ENCODE assay signal across 14 cellular contexts in genomic region chr11:115965754-115966504, GRCh38.
DNase-seq lines count a peak whose midpoint lies in the region; ATAC-seq, FAIRE-seq and TF ChIP-seq lines count a peak whose summit lies in the region.
"Had no signal": no experiment of that assay in that cellular context is flagged by ENCODE, and none has a peak within 500 bp of the region (broad histone marks: within the 10 kb centered on the region; RNA-seq: fewer than 3 reads in every experiment).

No MANE protein-coding gene starts in this region.

- DNase-seq in ACHN, result peak; percentile 30
- no peak for DNase-seq in GM12892 (ENCODE audit: insufficient read length)
- peak; percentile 57 for DNase-seq in SHP77 treated with DMSO at 0.1 percent for 48 hours (lab: John Stamatoyannopoulos, UW)
- peak; percentile 65 for DNase-seq in lower lobe of right lung
- DNase-seq in SIG-M5 treated with dmso at 0.1 percent for 504 hours (lab: John Stamatoyannopoulos, UW; ENCODE audit: unreplicated experiment), result no peak
- no peak for DNase-seq in mesothelial cell of epicardium (ENCODE audit: low spot score in 2 of 2, unreplicated experiment in 2 of 2)
- no peak for DNase-seq in G401 (ENCODE audit: low spot score)
- no peak for DNase-seq in activated effector memory CD4-positive, alpha-beta T cell treated with Interleukin-2 at 50 U/mL for 16 hours
- DNase-seq: activated CD4-positive, alpha-beta T cell treated with anti-CD3 and anti-CD28 coated beads for 48 hours; activated T-cell treated with anti-CD3 and anti-CD28 coated beads, Interleukin-2, amount 50 U/mL, for 72 hours; MV-4-11; natural killer cell; stimulated activated naive CD8-positive, alpha-beta T cell treated with anti-CD3 and anti-CD28 coated beads, Interleukin-15, amount 100 ng/mL, for 72 hours had no signal

- peaks cover 3% of the 10 kb centered on the region for H3K27me3 ChIP-seq in lower lobe of right lung (ENCODE audit: low read depth)

- H3K4me1 Mint-ChIP-seq in mesothelial cell of epicardium, result peaks cover 10% of the 10 kb centered on the region
- H3K4me1 Mint-ChIP-seq: natural killer cell; stimulated activated naive CD8-positive, alpha-beta T cell treated with anti-CD3 and anti-CD28 coated beads, Interleukin-15, amount 100 ng/mL, for 72 hours had no signal

- no peak overlapping the region for H3K27ac Mint-ChIP-seq in mesothelial cell of epicardium
- H3K27ac Mint-ChIP-seq: activated T-cell treated with anti-CD3 and anti-CD28 coated beads, Interleukin-2, amount 50 U/mL, for 72 hours; natural killer cell; stimulated activated naive CD8-positive, alpha-beta T cell treated with anti-CD3 and anti-CD28 coated beads, Interleukin-15, amount 100 ng/mL, for 72 hours had no signal

- peaks cover 4% of the 10 kb centered on the region for H3K36me3 Mint-ChIP-seq in mesothelial cell of epicardium
- H3K36me3 Mint-ChIP-seq: natural killer cell had no signal

- no peaks in the 10 kb centered on the region for H3K9me3 ChIP-seq in lower lobe of right lung

- H3K4me3 Mint-ChIP-seq in mesothelial cell of epicardium, result no peak overlapping the region
- H3K4me3 Mint-ChIP-seq: activated T-cell treated with anti-CD3 and anti-CD28 coated beads, Interleukin-2, amount 50 U/mL, for 72 hours; natural killer cell; stimulated activated naive CD8-positive, alpha-beta T cell treated with anti-CD3 and anti-CD28 coated beads, Interleukin-15, amount 100 ng/mL, for 72 hours had no signal

- H3K9me3 Mint-ChIP-seq in mesothelial cell of epicardium, result peaks cover 20% of the 10 kb centered on the region

- intact Hi-C loops in lower lobe of right lung (cut with DNase I), result no loop called here

- no peaks in the 10 kb centered on the region for H3K4me1 ChIP-seq in lower lobe of right lung

- no peak overlapping the region for H3K27ac ChIP-seq in lower lobe of right lung

- no peaks in the 10 kb centered on the region for H3K36me3 ChIP-seq in lower lobe of right lung

- peak; percentile 67 to 88 for ATAC-seq in lower lobe of right lung
- ATAC-seq: activated T-cell treated with anti-CD3 and anti-CD28 coated beads, Interleukin-2, amount 50 U/mL, for 72 hours; natural killer cell; stimulated activated naive CD8-positive, alpha-beta T cell treated with anti-CD3 and anti-CD28 coated beads, Interleukin-15, amount 100 ng/mL, for 72 hours had no signal

- peaks cover 12% of the 10 kb centered on the region for H3K27me3 Mint-ChIP-seq in mesothelial cell of epicardium (ENCODE audit: low read depth)
- H3K27me3 Mint-ChIP-seq: stimulated activated naive CD8-positive, alpha-beta T cell treated with anti-CD3 and anti-CD28 coated beads, Interleukin-15, amount 100 ng/mL, for 72 hours had no signal

- TF ChIP-seq POLR2A in GM12892 (IDR thresholded peaks at IDR 0.05; ENCODE audit: low read depth, low read length), result no peak

- no peak overlapping the region for H3K4me3 ChIP-seq in lower lobe of right lung

- FAIRE-seq in GM12892 (lab: Jason Lieb, UNC), result peak; percentile 73
- FAIRE-seq: H1 had no signal

- TF ChIP-seq CTCF in lower lobe of right lung (IDR thresholded peaks at IDR 0.05) (no peak), mesothelial cell of epicardium (IDR thresholded peaks at IDR 0.05; ENCODE audit: unreplicated experiment) (no peak)

- in situ Hi-C loops in ACHN (cut with HindIII; ENCODE audit: low pct_ligation_motif_present, low pct_unique_long_range_greater_than_20kb, low sequenced_read_pairs) (no loop called here), G401 (cut with HindIII; ENCODE audit: low sequenced_read_pairs) (no loop called here)

Comparison
In these comparisons a context has a peak if more than half of its experiments do, and no peak if none do; other contexts are left out.
1. DNase-seq: peak in ACHN (single experiment), SHP77 treated with DMSO at 0.1 percent for 48 hours (single experiment) and lower lobe of right lung (single experiment); none in GM12892 (single experiment), SIG-M5 treated with dmso at 0.1 percent for 504 hours (single experiment), mesothelial cell of epicardium (0 of 2), G401 (single experiment) and activated effector memory CD4-positive, alpha-beta T cell treated with Interleukin-2 at 50 U/mL for 16 hours (single experiment).